18 cellular contexts compared by ENCODE assay signal in the genomic region with DNA sequence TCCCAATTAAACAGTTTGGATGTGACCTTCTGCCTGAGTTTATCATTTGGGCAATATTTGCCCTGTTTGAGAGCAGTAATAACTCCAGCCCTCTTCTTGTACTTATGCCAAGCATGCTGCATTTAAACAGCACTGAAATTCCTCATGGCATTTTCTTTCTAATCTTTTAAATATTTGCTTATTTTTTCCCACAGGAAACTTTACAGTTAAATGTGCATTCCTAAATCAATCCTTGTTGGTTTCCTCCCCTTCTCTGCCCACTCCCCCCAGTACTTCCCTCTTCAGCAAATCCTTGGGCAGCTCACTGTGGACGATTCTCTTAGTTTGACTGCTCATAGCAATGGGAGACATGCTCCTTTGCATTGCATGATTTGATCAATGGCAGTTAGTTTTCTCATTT.
DNase-seq lines count a peak whose midpoint lies in the region; TF ChIP-seq lines count a peak whose summit lies in the region.
"Had no signal": no experiment of that assay in that cellular context is flagged by ENCODE, and none has a peak within 500 bp of the region (broad histone marks: within the 10 kb centered on the region; RNA-seq: fewer than 3 reads in every experiment).

No MANE protein-coding gene starts in this region.

- H3K27me3 Mint-ChIP-seq in Calu3 (ENCODE audit: unreplicated experiment) (peaks cover 11% of the 10 kb centered on the region), nephron (ENCODE audit: low read depth) (no peaks in the 10 kb centered on the region), endothelial cell (ENCODE audit: unreplicated experiment) (no peaks in the 10 kb centered on the region)

- no peaks in the 10 kb centered on the region for H3K4me1 Mint-ChIP-seq in Calu3 (ENCODE audit: low read depth, unreplicated experiment)
- H3K4me1 Mint-ChIP-seq in nephron = peaks cover 9% of the 10 kb centered on the region
- H3K4me1 Mint-ChIP-seq in endothelial cell (ENCODE audit: unreplicated experiment) = peaks cover 9% of the 10 kb centered on the region

- CTCF ChIA-PET in Calu3 (lab: Charles Lee) = no interaction called here

- BruUV-seq in Calu3 (replicated peaks; lab: Mats Ljungman, UMichigan) = no TSS peak

- H3K27me3 ChIP-seq in adipocyte (replicated peaks; ENCODE audit: control insufficient read depth, insufficient read depth, low read length) = no peaks in the 10 kb centered on the region
- H3K27me3 ChIP-seq in esophagus squamous epithelium = no peaks in the 10 kb centered on the region

- H3K27ac Mint-ChIP-seq in Calu3 (ENCODE audit: unreplicated experiment) (peak overlapping the region; percentile 72), nephron (peak overlapping the region in 2 of 3 experiments; percentile 1 to 6), endothelial cell (ENCODE audit: unreplicated experiment) (no peak overlapping the region)

- H3K4me3 ChIP-seq in adipocyte (ENCODE audit: low read length) = peak overlapping the region; percentile 4
- H3K4me3 ChIP-seq in fibroblast of villous mesenchyme (ENCODE audit: low read depth, low read length) = no peak overlapping the region
- no peak overlapping the region for H3K4me3 ChIP-seq in esophagus squamous epithelium
- H3K4me3 ChIP-seq: K562, SK-N-MC had no signal

- TF ChIP-seq CTCF in Calu3 (IDR thresholded peaks at IDR 0.05; ENCODE audit: unreplicated experiment) = no peak
- TF ChIP-seq CTCF in fibroblast of villous mesenchyme (IDR thresholded peaks at IDR 0.05; ENCODE audit: insufficient read depth, low read depth, low read length) = no peak
- TF ChIP-seq CTCF in nephron (IDR thresholded peaks at IDR 0.05; ENCODE audit: unreplicated experiment in 3 of 3) = no peak
- no peak for TF ChIP-seq CTCF in endothelial cell (IDR thresholded peaks at IDR 0.05; ENCODE audit: unreplicated experiment)
- no peak for TF ChIP-seq CTCF in esophagus squamous epithelium (IDR thresholded peaks at IDR 0.05)

- no peak overlapping the region for H3K9ac ChIP-seq in adipocyte (ENCODE audit: low read length)

- H3K27ac ChIP-seq in esophagus squamous epithelium = peak overlapping the region in 1 of 4 donors; percentile 21
- H3K27ac ChIP-seq: RWPE1, SK-N-MC had no signal

- DNase-seq in Calu3 = no peak
- DNase-seq in adipocyte (ENCODE audit: low read depth) = peak; percentile 4
- DNase-seq in fibroblast of villous mesenchyme (ENCODE audit: low read depth) = peak; percentile 64
- DNase-seq in 8988T = no peak
- DNase-seq in endothelial cell (ENCODE audit: low spot score) = no peak
- no peak for DNase-seq in esophagus squamous epithelium (lab: John Stamatoyannopoulos, UW)
- DNase-seq in NCI-H1930 (lab: John Stamatoyannopoulos, UW) = no peak
- DNase-seq: DMS153, DND-41, H7, NCI-H2029 treated with DMSO at 0.1 percent for 48 hours, NCI-H2227 treated with DMSO at 0.1 percent for 48 hours, NCI-H526 treated with DMSO at 0.1 percent for 48 hours, SIG-M5 had no signal

- no peak for TF ChIP-seq POLR2A in esophagus squamous epithelium (IDR thresholded peaks at IDR 0.05)

- WGBS in esophagus squamous epithelium, 2 donors = 6% methylated on average over 1 of the region's 1 CpG

- H3K36me3 ChIP-seq in adipocyte (ENCODE audit: control insufficient read depth, insufficient read depth, low read length, severe bottlenecking) = no peaks in the 10 kb centered on the region
- H3K36me3 ChIP-seq in esophagus squamous epithelium = no peaks in the 10 kb centered on the region

- H3K9me3 ChIP-seq in adipocyte (ENCODE audit: control insufficient read depth, low read length) (no peaks in the 10 kb centered on the region), esophagus squamous epithelium (no peaks in the 10 kb centered on the region)

- H3K4me3 Mint-ChIP-seq in Calu3 (ENCODE audit: low read depth, unreplicated experiment) (no peak overlapping the region), nephron (no peak overlapping the region), endothelial cell (ENCODE audit: unreplicated experiment) (no peak overlapping the region)

- intact Hi-C loops in Calu3 (cut with micrococcal nuclease; ENCODE audit: unreplicated experiment) (no loop called here), esophagus squamous epithelium (cut with DNase I) (no loop called here)

- H3K9me3 Mint-ChIP-seq in Calu3 (ENCODE audit: low read depth, unreplicated experiment) (no peaks in the 10 kb centered on the region), nephron (no peaks in the 10 kb centered on the region), endothelial cell (ENCODE audit: unreplicated experiment) (no peaks in the 10 kb centered on the region)

- no peaks in the 10 kb centered on the region for H3K36me3 Mint-ChIP-seq in Calu3 (ENCODE audit: insufficient read depth, unreplicated experiment)
- no peaks in the 10 kb centered on the region for H3K36me3 Mint-ChIP-seq in nephron (ENCODE audit: low read depth)
- H3K36me3 Mint-ChIP-seq in endothelial cell (ENCODE audit: low read depth, unreplicated experiment) = no peaks in the 10 kb centered on the region

- peaks cover 22% of the 10 kb centered on the region for H3K4me1 ChIP-seq in adipocyte (ENCODE audit: control insufficient read depth, insufficient read depth, low read length)
- H3K4me1 ChIP-seq in esophagus squamous epithelium = no peaks in the 10 kb centered on the region

Comparison
In these comparisons a context has a peak if more than half of its experiments do, and no peak if none do; other contexts are left out.
1. DNase-seq: peak in adipocyte (single experiment) and fibroblast of villous mesenchyme (single experiment); none in Calu3 (single experiment), 8988T (single experiment), endothelial cell (single experiment), esophagus squamous epithelium (single experiment) and NCI-H1930 (0 of 2).